ENCODE assay signal across 9 cellular contexts in genomic region chr12:124675881-124676688, GRCh38.
DNase-seq lines count a peak whose midpoint lies in the region; ATAC-seq and TF ChIP-seq lines count a peak whose summit lies in the region.
"Had no signal": no experiment of that assay in that cellular context is flagged by ENCODE, and none has a peak within 500 bp of the region (broad histone marks: within the 10 kb centered on the region; RNA-seq: fewer than 3 reads in every experiment).

No MANE protein-coding gene starts in this region.

- no peaks in the 10 kb centered on the region for H3K36me3 Mint-ChIP-seq in endodermal cell (ENCODE audit: low read depth)

- 82 to 88% methylated on average over 21 to 33 of the region's 33 CpGs for WGBS in endodermal cell (ENCODE audit: insufficient coverage in 1 of 2, insufficient read length in 1 of 2), 2 experiments

- TF ChIP-seq CTCF in endodermal cell (conservative IDR thresholded peaks at IDR 0.05) (no peak), upper lobe of right lung (IDR thresholded peaks at IDR 0.05) (no peak)

- H3K27ac ChIP-seq in endodermal cell (ENCODE audit: low read depth, low read length), result peak overlapping the region; percentile 52
- H3K27ac ChIP-seq in muscle layer of colon (ENCODE audit: low read depth, low read length), result peak overlapping the region; percentile 79
- H3K27ac ChIP-seq in upper lobe of right lung, result no peak overlapping the region

- H3K36me3 ChIP-seq in endodermal cell (ENCODE audit: control insufficient read depth, insufficient read depth, low read length) (no peaks in the 10 kb centered on the region), muscle layer of colon (ENCODE audit: insufficient read depth, low read length) (no peaks in the 10 kb centered on the region), upper lobe of right lung (no peaks in the 10 kb centered on the region)

- H3K9ac ChIP-seq in endodermal cell (ENCODE audit: extremely low read depth, low read length, poor library complexity, severe bottlenecking) (no peak overlapping the region), muscle layer of colon (ENCODE audit: low read length) (peak overlapping the region; percentile 49)

- no peak overlapping the region for H3K4me3 ChIP-seq in endodermal cell (ENCODE audit: low read length)
- peak overlapping the region in 1 of 2 donors; percentile 42 for H3K4me3 ChIP-seq in muscle layer of colon (ENCODE audit: low read depth in 1 of 2, low read length in 2 of 2)
- H3K4me3 ChIP-seq in upper lobe of right lung, result peak overlapping the region; percentile 10

- no peaks in the 10 kb centered on the region for H3K4me1 ChIP-seq in endodermal cell (ENCODE audit: control insufficient read depth, insufficient read depth, low read length)
- H3K4me1 ChIP-seq in muscle layer of colon (ENCODE audit: insufficient read depth, low read length), result peaks cover 37% of the 10 kb centered on the region
- peaks cover 29% of the 10 kb centered on the region for H3K4me1 ChIP-seq in upper lobe of right lung

- ATAC-seq in upper lobe of right lung, result peak; percentile 37

- intact Hi-C loops in upper lobe of right lung (cut with DNase I), result no loop called here

- no peaks in the 10 kb centered on the region for H3K27me3 Mint-ChIP-seq in endodermal cell (ENCODE audit: insufficient read depth)

- H3K27ac Mint-ChIP-seq in endodermal cell, result no peak overlapping the region

- H3K27me3 ChIP-seq in endodermal cell (ENCODE audit: control insufficient read depth, insufficient read depth, low read length, poor library complexity, severe bottlenecking) (no peaks in the 10 kb centered on the region), muscle layer of colon (ENCODE audit: control insufficient read depth in 1 of 2, insufficient read depth in 2 of 2, low read length in 2 of 2) (no peaks in the 10 kb centered on the region), upper lobe of right lung (no peaks in the 10 kb centered on the region)

- H3K9me3 Mint-ChIP-seq in endodermal cell, result no peaks in the 10 kb centered on the region

- no peak overlapping the region for H3K4me3 Mint-ChIP-seq in endodermal cell

- H3K9me3 ChIP-seq in endodermal cell (ENCODE audit: control insufficient read depth, low read length) (no peaks in the 10 kb centered on the region), muscle layer of colon (ENCODE audit: low read length) (no peaks in the 10 kb centered on the region), upper lobe of right lung (no peaks in the 10 kb centered on the region)

- peak; percentile 72 for DNase-seq in NCI-H82 (lab: John Stamatoyannopoulos, UW)
- no peak for DNase-seq in NCI-H82 treated with DMSO at 0.1 percent for 48 hours (lab: John Stamatoyannopoulos, UW; ENCODE audit: unreplicated experiment)
- DNase-seq in endodermal cell, result no peak
- DNase-seq in upper lobe of right lung, result no peak
- DNase-seq in dermis blood vessel endothelial cell, result no peak
- DNase-seq in LoVo (ENCODE audit: low spot score), result no peak
- DNase-seq in T1000 (lab: John Stamatoyannopoulos, UW), result no peak
- DNase-seq: activated CD4-positive, alpha-beta T cell treated with anti-CD3 and anti-CD28 coated beads for 4 hours had no signal

- no peaks in the 10 kb centered on the region for H3K4me1 Mint-ChIP-seq in endodermal cell
